10 cellular contexts compared by ENCODE assay signal in genomic region chr10:72277340-72277995, GRCh38. TPM values are rescaled to one million over a fixed set of nuclear protein-coding genes. Genes with fewer than 3 reads are reported as not detected.
A peak's percentile ranks its signal among the peaks of the same experiment; 100 is the strongest.
DNase-seq lines count a peak whose midpoint lies in the region; ATAC-seq and TF ChIP-seq lines count a peak whose summit lies in the region.
"Had no signal": no experiment of that assay in that cellular context is flagged by ENCODE, and none has a peak within 500 bp of the region (broad histone marks: within the 10 kb centered on the region; RNA-seq: fewer than 3 reads in every experiment).

No MANE protein-coding gene starts in this region.

- H3K9me3 Mint-ChIP-seq in CD8-positive, alpha-beta memory T cell = no peaks in the 10 kb centered on the region

- H3K4me3 Mint-ChIP-seq in CD8-positive, alpha-beta memory T cell = peak overlapping the region in 2 of 7 donors; percentile 27 to 98

- TF ChIP-seq CTCF in esophagus muscularis mucosa (IDR thresholded peaks at IDR 0.05) (no peak), psoas muscle (IDR thresholded peaks at IDR 0.05) (no peak)

- H3K4me3 ChIP-seq in CD8-positive, alpha-beta memory T cell (ENCODE audit: low read length) = no peak overlapping the region
- H3K4me3 ChIP-seq in SK-N-MC (no peak overlapping the region), esophagus muscularis mucosa (peak overlapping the region in 1 of 4 donors; percentile 78), psoas muscle (no peak overlapping the region)

- TF ChIP-seq EP300 in esophagus muscularis mucosa (IDR thresholded peaks at IDR 0.05) = no peak

- no peaks in the 10 kb centered on the region for H3K27me3 ChIP-seq in CD8-positive, alpha-beta memory T cell (ENCODE audit: insufficient read depth, low read length, poor library complexity, severe bottlenecking)
- no peaks in the 10 kb centered on the region for H3K27me3 ChIP-seq in esophagus muscularis mucosa
- H3K27me3 ChIP-seq in psoas muscle (ENCODE audit: insufficient read depth in 3 of 3, low read length in 2 of 3) = no peaks in the 10 kb centered on the region

- DNase-seq in CD8-positive, alpha-beta memory T cell = no peak
- DNase-seq in SK-N-MC (ENCODE audit: low read depth, low spot score) = no peak
- DNase-seq in esophagus muscularis mucosa (ENCODE audit: extremely low spot score) = no peak
- peak in 1 of 2 donors; percentile 17 for DNase-seq in psoas muscle
- no peak for DNase-seq in anterior cingulate cortex (lab: John Stamatoyannopoulos, UW)
- DNase-seq: NCI-H1436 treated with DMSO at 0.1 percent for 48 hours had no signal

- POLR2A ChIA-PET in CD8-positive, alpha-beta memory T cell (lab: Charles Lee) = interaction anchor here (0.6 to 0.9 kb wide), 2 partner anchors 17 to 20 kb away, joined by 3 read pairs; no protein-coding TSS in a partner anchor

- peaks cover 24 to 41% (median 41%) of the 10 kb centered on the region in 3 donors for H3K4me1 Mint-ChIP-seq in CD8-positive, alpha-beta memory T cell

- WGBS in esophagus muscularis mucosa = 71% methylated on average over 5 of the region's 5 CpGs
- WGBS in psoas muscle, 3 donors = 42 to 64% (median 43%) methylated on average over 5 of the region's 5 CpGs

- H3K27me3 Mint-ChIP-seq in CD8-positive, alpha-beta memory T cell = no peaks in the 10 kb centered on the region

- ATAC-seq in psoas muscle = no peak
- no peak for ATAC-seq in GM21529 (IDR thresholded peaks at IDR 0.05; ENCODE audit: unreplicated experiment)
- no peak for ATAC-seq in HG03097 (IDR thresholded peaks at IDR 0.05; ENCODE audit: low FRiP score, unreplicated experiment)
- ATAC-seq in GM21515 (IDR thresholded peaks at IDR 0.05; ENCODE audit: unreplicated experiment) = no peak

- H3K36me3 Mint-ChIP-seq in CD8-positive, alpha-beta memory T cell = peaks cover 3 to 29% (median 5%) of the 10 kb centered on the region in 3 donors

- TF ChIP-seq POLR2A in esophagus muscularis mucosa (IDR thresholded peaks at IDR 0.05; ENCODE audit: low read depth) = no peak

- H3K9ac ChIP-seq in SK-N-MC (ENCODE audit: insufficient read length) = no peak overlapping the region
- H3K9ac ChIP-seq: parathyroid adenoma had no signal

- CTCF ChIA-PET in CD8-positive, alpha-beta memory T cell (lab: Charles Lee) = interaction anchor here (1.0 to 6.5 kb wide), 3 partner anchors 43 to 60 kb away, joined by 3 to 88 read pairs (median 5); no protein-coding TSS in a partner anchor

- no peaks in the 10 kb centered on the region for H3K9me3 ChIP-seq in CD8-positive, alpha-beta memory T cell (ENCODE audit: low read length)
- H3K9me3 ChIP-seq in SK-N-MC (ENCODE audit: low read depth, low read length) = no peaks in the 10 kb centered on the region
- H3K9me3 ChIP-seq in esophagus muscularis mucosa = no peaks in the 10 kb centered on the region
- H3K9me3 ChIP-seq in psoas muscle = no peaks in the 10 kb centered on the region

- H3K36me3 ChIP-seq in CD8-positive, alpha-beta memory T cell (ENCODE audit: insufficient read depth, low read length) = peaks cover 15% of the 10 kb centered on the region
- peaks cover 14% of the 10 kb centered on the region for H3K36me3 ChIP-seq in SK-N-MC (ENCODE audit: insufficient read depth, low read length)
- H3K36me3 ChIP-seq in esophagus muscularis mucosa = peaks cover 13 to 27% (median 18%) of the 10 kb centered on the region in 4 donors
- no peaks in the 10 kb centered on the region for H3K36me3 ChIP-seq in psoas muscle (ENCODE audit: insufficient read depth in 1 of 2, low read depth in 1 of 2)

- peak overlapping the region; percentile 3 to 96 (median 90) for H3K27ac Mint-ChIP-seq in CD8-positive, alpha-beta memory T cell

- H3K27ac ChIP-seq in CD8-positive, alpha-beta memory T cell (ENCODE audit: low read depth, low read length) = peak overlapping the region; percentile 5
- H3K27ac ChIP-seq in SK-N-MC = peak overlapping the region; percentile 68
- H3K27ac ChIP-seq in esophagus muscularis mucosa (replicated peaks in 1 of 4) = peak overlapping the region; percentile 98 to 100 (median 99)
- H3K27ac ChIP-seq in psoas muscle = peak overlapping the region; percentile 98

- intact Hi-C loops in esophagus muscularis mucosa (cut with DNase I) = no loop called here
- intact Hi-C loops in psoas muscle (cut with DNase I) = loop anchor here (5.0 kb wide), 2 partner anchors 40 to 50 kb away; no protein-coding TSS in a partner anchor

- H3K4me1 ChIP-seq in CD8-positive, alpha-beta memory T cell (ENCODE audit: insufficient read depth, low read length) = peaks cover 28% of the 10 kb centered on the region
- H3K4me1 ChIP-seq in esophagus muscularis mucosa (peaks cover 17 to 38% (median 33%) of the 10 kb centered on the region in 4 donors), psoas muscle (peaks cover 22% of the 10 kb centered on the region)

RNA-seq across cellular contexts. Expression of gene DDIT4, which starts 3.7 kb away (rescaled TPM):
- total RNA-seq in CD8-positive, alpha-beta memory T cell = 100 to 1,000 TPM; 144 to 156 TPM
- 183 TPM for polyA plus RNA-seq in CD8-positive, alpha-beta memory T cell
- total RNA-seq in esophagus muscularis mucosa = 100 to 1,000 TPM in 3 of 4 donors, 10 to 100 TPM in 1; 77.4 to 247 (median 146) TPM
- 100 to 1,000 TPM in 1 of 4 donors, 10 to 100 TPM in 3; 16.1 to 220 (median 65.4) TPM for total RNA-seq in psoas muscle
- polyA plus RNA-seq in psoas muscle = 100 to 1,000 TPM; 114 to 744 (median 487) TPM

Comparison
In these comparisons a context has a peak if more than half of its experiments do, and no peak if none do; other contexts are left out.
1. H3K27ac ChIP-seq: peak in every context shown above with its lines; median percentile 99 in esophagus muscularis mucosa; 98 in psoas muscle; 68 in SK-N-MC; 5 in CD8-positive, alpha-beta memory T cell.